ENCODE assay signal across 19 cellular contexts in the genomic region with DNA sequence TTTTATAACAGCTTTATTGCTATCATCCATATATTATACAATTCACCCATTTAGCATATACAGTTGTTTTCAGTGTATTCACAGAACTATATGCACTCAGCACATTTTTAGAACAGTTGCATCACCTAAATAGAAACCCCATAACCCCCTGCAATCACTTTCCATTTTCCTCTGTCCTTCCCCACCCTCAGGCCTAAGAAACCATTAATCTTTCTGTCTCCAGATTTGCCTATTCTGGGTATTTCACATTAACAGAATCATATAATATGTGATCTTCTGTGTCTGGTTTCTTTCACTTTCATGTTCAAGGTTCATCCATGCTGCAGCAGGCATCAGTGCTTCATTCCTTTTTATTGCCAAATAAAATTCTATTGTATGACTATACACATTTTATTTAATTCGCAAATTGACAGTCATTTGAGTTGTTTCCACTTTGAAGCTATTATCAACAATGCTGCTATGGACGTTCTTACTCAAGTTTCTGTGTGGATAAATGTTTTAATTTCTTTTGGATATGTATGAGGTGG. TPM values are rescaled to one million over a fixed set of nuclear protein-coding genes. Genes with fewer than 3 reads are reported as not detected.
DNase-seq lines count a peak whose midpoint lies in the region; ATAC-seq and TF ChIP-seq lines count a peak whose summit lies in the region.
"Had no signal": no experiment of that assay in that cellular context is flagged by ENCODE, and none has a peak within 500 bp of the region (broad histone marks: within the 10 kb centered on the region; RNA-seq: fewer than 3 reads in every experiment).

No MANE protein-coding gene starts in this region.

- POLR2A ChIA-PET in OCI-LY7 (lab: Charles Lee), result interaction anchor here (0.6 kb wide), 1 partner anchor 742 kb away, joined by 3 read pairs; no protein-coding TSS in a partner anchor

- no peak overlapping the region for H3K4me3 ChIP-seq in MM.1S (ENCODE audit: low read length)
- no peak overlapping the region for H3K4me3 ChIP-seq in neuronal stem cell (ENCODE audit: low read length in 2 of 2)
- H3K4me3 ChIP-seq in tibial nerve, result no peak overlapping the region
- H3K4me3 ChIP-seq in OCI-LY7 (ENCODE audit: low read depth, low read length, poor library complexity, severe bottlenecking), result no peak overlapping the region
- H3K4me3 ChIP-seq: PC-9 had no signal

- H3K9me3 Mint-ChIP-seq in stimulated activated naive CD8-positive, alpha-beta T cell treated with anti-CD3 and anti-CD28 coated beads, Interleukin-15, amount 100 ng/mL, for 72 hours, result peaks cover 8 to 15% of the 10 kb centered on the region in 2 donors
- H3K9me3 Mint-ChIP-seq in mesothelial cell of epicardium, result peaks cover 14% of the 10 kb centered on the region

- H3K36me3 ChIP-seq in MM.1S (replicated peaks; ENCODE audit: insufficient read depth, low read length) (no peaks in the 10 kb centered on the region), neuronal stem cell (replicated peaks in 1 of 2; ENCODE audit: control insufficient read depth in 2 of 2, insufficient read depth in 2 of 2, low read length in 2 of 2) (no peaks in the 10 kb centered on the region), tibial nerve (peaks cover 0 to 11% (median 0%) of the 10 kb centered on the region in 3 donors), OCI-LY7 (ENCODE audit: insufficient read depth, low read length) (no peaks in the 10 kb centered on the region)

- H3K27ac ChIP-seq in MM.1S (ENCODE audit: low read length) (no peak overlapping the region), neuronal stem cell (replicated peaks; ENCODE audit: low read length) (no peak overlapping the region), tibial nerve (no peak overlapping the region), OCI-LY7 (ENCODE audit: low read depth, low read length, poor library complexity, severe bottlenecking) (no peak overlapping the region)
- H3K27ac ChIP-seq: PC-9 had no signal

- no peak overlapping the region for H3K9ac ChIP-seq in MM.1S (ENCODE audit: low read length)
- no peak overlapping the region for H3K9ac ChIP-seq in neuronal stem cell (ENCODE audit: low read depth, low read length, poor library complexity)

- H3K36me3 Mint-ChIP-seq in mesothelial cell of epicardium, result peaks cover 35% of the 10 kb centered on the region

- no peak overlapping the region for H3K4ac ChIP-seq in neuronal stem cell (ENCODE audit: low read length)

- no peak for TF ChIP-seq CTCF in MM.1S (IDR thresholded peaks at IDR 0.05; ENCODE audit: low read length)
- TF ChIP-seq CTCF in tibial nerve (IDR thresholded peaks at IDR 0.05), result no peak
- TF ChIP-seq CTCF in OCI-LY7 (conservative IDR thresholded peaks at IDR 0.05; ENCODE audit: low read length), result no peak
- TF ChIP-seq CTCF in mesothelial cell of epicardium (IDR thresholded peaks at IDR 0.05; ENCODE audit: unreplicated experiment), result no peak

- CTCF ChIA-PET in OCI-LY7 (lab: Charles Lee; ENCODE audit: unreplicated experiment), result no interaction called here

- H3K14ac ChIP-seq in neuronal stem cell (ENCODE audit: low read length), result no peak overlapping the region

- H3K23ac ChIP-seq in neuronal stem cell (ENCODE audit: low read depth, low read length, poor library complexity), result no peak overlapping the region

- peak overlapping the region; percentile 43 to 49 for H3K27ac Mint-ChIP-seq in stimulated activated naive CD8-positive, alpha-beta T cell treated with anti-CD3 and anti-CD28 coated beads, Interleukin-15, amount 100 ng/mL, for 72 hours
- H3K27ac Mint-ChIP-seq in mesothelial cell of epicardium, result no peak overlapping the region

- no peak overlapping the region for H3K4me3 Mint-ChIP-seq in stimulated activated naive CD8-positive, alpha-beta T cell treated with anti-CD3 and anti-CD28 coated beads, Interleukin-15, amount 100 ng/mL, for 72 hours
- no peak overlapping the region for H3K4me3 Mint-ChIP-seq in mesothelial cell of epicardium

- BruUV-seq in OCI-LY7 (replicated peaks; lab: Mats Ljungman, UMichigan), result no TSS peak

- ATAC-seq in stimulated activated naive CD8-positive, alpha-beta T cell treated with anti-CD3 and anti-CD28 coated beads, Interleukin-15, amount 100 ng/mL, for 72 hours, result no peak
- ATAC-seq in stimulated activated naive CD8-positive, alpha-beta T cell treated with anti-CD3 and anti-CD28 coated beads, Interleukin-15, Interleukin-2, amounts not matched to agents 100 U/mL and 50 U/mL, for 24 hours, result no peak
- ATAC-seq in HG02759 (IDR thresholded peaks at IDR 0.05; ENCODE audit: unreplicated experiment), result peak; percentile 57

- no peak overlapping the region for H2AK5ac ChIP-seq in neuronal stem cell (ENCODE audit: low read depth, low read length)

- no peak for TF ChIP-seq EP300 in tibial nerve (IDR thresholded peaks at IDR 0.05)

- peaks cover 7% of the 10 kb centered on the region for H3K4me1 Mint-ChIP-seq in stimulated activated naive CD8-positive, alpha-beta T cell treated with anti-CD3 and anti-CD28 coated beads, Interleukin-15, amount 100 ng/mL, for 72 hours
- H3K4me1 Mint-ChIP-seq in mesothelial cell of epicardium, result no peaks in the 10 kb centered on the region

- no peak overlapping the region for H2BK5ac ChIP-seq in neuronal stem cell (ENCODE audit: low read length)

- H2BK120ac ChIP-seq in neuronal stem cell (ENCODE audit: low read depth, low read length), result no peak overlapping the region

- H2BK15ac ChIP-seq in neuronal stem cell (ENCODE audit: low read length), result no peak overlapping the region

- no peak overlapping the region for H4K8ac ChIP-seq in neuronal stem cell (ENCODE audit: low read depth, low read length)

- no peak overlapping the region for H3K18ac ChIP-seq in neuronal stem cell (ENCODE audit: low read length)

- H4K20me1 ChIP-seq in MM.1S (ENCODE audit: insufficient read depth, low read length), result no peaks in the 10 kb centered on the region
- H4K20me1 ChIP-seq in OCI-LY7 (ENCODE audit: insufficient read depth, low read length), result no peaks in the 10 kb centered on the region

- intact Hi-C loops in OCI-LY7 (cut with micrococcal nuclease; ENCODE audit: unreplicated experiment), result no loop called here

- no CpG with 5 or more reads among the region's 2 CpGs for WGBS in neuronal stem cell (ENCODE audit: extremely low coverage in 2 of 2, insufficient read length in 2 of 2, insufficient replicate concordance in 1 of 2), 2 donors
- 90% methylated on average over 2 of the region's 2 CpGs for WGBS in tibial nerve, 2 donors

- no peak overlapping the region for H4K91ac ChIP-seq in neuronal stem cell (ENCODE audit: low read depth, low read length, poor library complexity)

- no peaks in the 10 kb centered on the region for H3K27me3 Mint-ChIP-seq in stimulated activated naive CD8-positive, alpha-beta T cell treated with anti-CD3 and anti-CD28 coated beads, Interleukin-15, amount 100 ng/mL, for 72 hours
- H3K27me3 Mint-ChIP-seq in mesothelial cell of epicardium (ENCODE audit: low read depth), result no peaks in the 10 kb centered on the region

- no peaks in the 10 kb centered on the region for H3K9me3 ChIP-seq in MM.1S (replicated peaks; ENCODE audit: insufficient read depth, low read length)
- no peaks in the 10 kb centered on the region for H3K9me3 ChIP-seq in neuronal stem cell (replicated peaks in 1 of 2; ENCODE audit: control insufficient read depth in 2 of 2, insufficient read depth in 1 of 2, low read depth in 1 of 2, low read length in 2 of 2)
- H3K9me3 ChIP-seq in tibial nerve, result peaks cover 0 to 31% (median 0%) of the 10 kb centered on the region in 4 donors
- no peaks in the 10 kb centered on the region for H3K9me3 ChIP-seq in OCI-LY7 (ENCODE audit: low read length)

- H3K4me1 ChIP-seq in MM.1S (ENCODE audit: low read length) (no peaks in the 10 kb centered on the region), neuronal stem cell (ENCODE audit: control insufficient read depth in 2 of 2, insufficient read depth in 1 of 2, low read depth in 1 of 2, low read length in 2 of 2) (no peaks in the 10 kb centered on the region), tibial nerve (no peaks in the 10 kb centered on the region), OCI-LY7 (ENCODE audit: insufficient read depth, low read length, poor library complexity, severe bottlenecking) (no peaks in the 10 kb centered on the region)

- H2BK12ac ChIP-seq in neuronal stem cell (ENCODE audit: low read length), result no peak overlapping the region

- H2AFZ ChIP-seq in MM.1S (ENCODE audit: low read length), result no peak overlapping the region
- H2AFZ ChIP-seq in neuronal stem cell (ENCODE audit: low read length), result no peak overlapping the region
- no peak overlapping the region for H2AFZ ChIP-seq in OCI-LY7 (ENCODE audit: low read length)
- H2AFZ ChIP-seq: PC-9 had no signal

- no peak for DNase-seq in stimulated activated naive CD8-positive, alpha-beta T cell treated with anti-CD3 and anti-CD28 coated beads, Interleukin-15, amount 100 ng/mL, for 72 hours
- DNase-seq in stimulated activated naive CD8-positive, alpha-beta T cell treated with anti-CD3 and anti-CD28 coated beads, Interleukin-15, Interleukin-2, amounts not matched to agents 100 U/mL and 50 U/mL, for 24 hours, result no peak
- peak; percentile 15 for DNase-seq in MM.1S
- DNase-seq in neuronal stem cell (ENCODE audit: low spot score), result no peak
- DNase-seq in tibial nerve (ENCODE audit: low spot score in 2 of 2), result no peak
- no peak for DNase-seq in OCI-LY7 (ENCODE audit: low spot score)
- no peak for DNase-seq in mesothelial cell of epicardium (ENCODE audit: low spot score in 2 of 2, unreplicated experiment in 2 of 2)
- DNase-seq: 8988T, DMS79 treated with DMSO at 0.1 percent for 48 hours, GOT3, KBM-7, NCI-H1105 treated with DMSO at 0.1 percent for 48 hours, NCI-H1694, NCI-H2227 treated with DMSO at 0.1 percent for 48 hours, NCI-H524, NCI-H82, PC-9, T-helper 1 cell had no signal

- H3K79me2 ChIP-seq in MM.1S (ENCODE audit: low read length) (no peaks in the 10 kb centered on the region), OCI-LY7 (ENCODE audit: insufficient read depth, low read depth, low read length) (no peaks in the 10 kb centered on the region)

- 0 out of 2 replicates have a peak, but pooled peaks cover 4% of the 10 kb centered on the region for H3F3A ChIP-seq in MM.1S (ENCODE audit: insufficient read depth, low read length)

- TF ChIP-seq POLR2A in tibial nerve (IDR thresholded peaks at IDR 0.05), result no peak

- H3K79me1 ChIP-seq in neuronal stem cell (ENCODE audit: low read depth, low read length), result no peaks in the 10 kb centered on the region

- H3K9me2 ChIP-seq in MM.1S (replicated peaks; ENCODE audit: insufficient read depth, low read length) (no peaks in the 10 kb centered on the region), OCI-LY7 (ENCODE audit: insufficient read depth, low read length) (no peaks in the 10 kb centered on the region)

- H3K27me3 ChIP-seq in MM.1S (replicated peaks; ENCODE audit: insufficient read depth, low read length) (no peaks in the 10 kb centered on the region), neuronal stem cell (ENCODE audit: control insufficient read depth in 3 of 3, insufficient read depth in 3 of 3, low read depth in 1 of 3, low read length in 3 of 3) (no peaks in the 10 kb centered on the region), tibial nerve (no peaks in the 10 kb centered on the region)

- H3K4me2 ChIP-seq in MM.1S (ENCODE audit: low read depth, low read length) (no peak overlapping the region), neuronal stem cell (ENCODE audit: insufficient read depth, low read length, poor library complexity, severe bottlenecking) (no peak overlapping the region), OCI-LY7 (ENCODE audit: low read length) (no peak overlapping the region)
- H3K4me2 ChIP-seq: PC-9 had no signal

RNA-seq across cellular contexts. Expression of a gene that starts 39.8 kb away (rescaled TPM):
- polyA plus RNA-seq in neuronal stem cell (2013, experiment 1 of 2), result 0.08 TPM
- 0.08 TPM for polyA plus RNA-seq in neuronal stem cell (2013, experiment 2 of 2)
- 1 to 10 TPM in 3 of 4 donors, under 1 TPM in 1; 0.66 to 5.5 (median 3.7) TPM for total RNA-seq in tibial nerve
- total RNA-seq in OCI-LY7 (2014; rRNA removed; shearing (Covaris generic)), result 0.28 TPM in 1 of 2 replicates, not detected in the other
- total RNA-seq in OCI-LY7 (2022), result not detected in 2 replicates
- 39.4 to 42.1 TPM (median 40.2 TPM) in 3 replicates for total RNA-seq in mesothelial cell of epicardium
